Comparison of ENCODE assay signal across 33 cellular contexts in the genomic region with DNA sequence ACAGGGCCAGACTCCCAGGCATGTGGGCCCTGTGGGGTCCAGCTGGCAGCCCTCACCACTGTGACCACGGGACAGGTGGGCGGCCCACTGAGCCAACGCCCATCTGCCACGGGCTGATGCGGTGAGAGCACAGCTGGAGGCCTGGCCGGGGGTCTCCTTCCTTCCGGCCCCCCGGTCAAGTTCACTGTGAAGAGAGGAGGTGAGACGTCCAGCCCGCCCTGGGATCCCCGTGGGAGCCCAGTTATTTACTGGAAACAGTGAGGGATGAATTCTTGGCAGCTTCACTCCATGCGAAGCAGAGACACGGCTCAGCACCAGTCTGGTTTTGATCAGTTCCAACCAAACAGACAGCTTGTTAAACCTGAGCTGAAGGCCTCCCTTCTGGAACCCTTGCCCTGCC. TPM values are rescaled to one million over a fixed set of nuclear protein-coding genes. Genes with fewer than 3 reads are reported as not detected.
"Had no signal": no experiment of that assay in that cellular context is flagged by ENCODE, and none has a peak within 500 bp of the region (broad histone marks: within the 10 kb centered on the region; RNA-seq: fewer than 3 reads in every experiment).

No MANE protein-coding gene starts in this region.

- H3K9me3 ChIP-seq: adrenal gland, gastroesophageal sphincter, psoas muscle, suprapubic skin, tibial artery, upper lobe of right lung had no signal

- H3K4me1 ChIP-seq: adrenal gland, gastroesophageal sphincter, parathyroid adenoma, psoas muscle, suprapubic skin, tibial artery, upper lobe of right lung had no signal

- H3K36me3 ChIP-seq: adrenal gland, cardiac muscle cell, gastroesophageal sphincter, suprapubic skin, tibial artery, upper lobe of right lung had no signal

- H3K4me3 ChIP-seq: adrenal gland, cardiac muscle cell, coronary artery, dorsolateral prefrontal cortex, gastroesophageal sphincter, hepatocyte, psoas muscle, smooth muscle cell, suprapubic skin, tibial artery, upper lobe of right lung had no signal

- H2AFZ ChIP-seq: hepatocyte, parathyroid adenoma had no signal

- DNase-seq: activated CD4-positive, alpha-beta T cell treated with anti-CD3 and anti-CD28 coated beads for 48 hours; activated CD4-positive, alpha-beta T cell treated with anti-CD3 and anti-CD28 coated beads, Interleukin-2, amount 50 U/mL, for 48 hours; activated CD8-positive, alpha-beta memory T cell treated with anti-CD3 and anti-CD28 coated beads for 24 hours; activated effector memory CD4-positive, alpha-beta T cell treated with anti-CD3 and anti-CD28 coated beads, Interleukin-2, amount 50 U/mL, for 16 hours; activated naive CD4-positive, alpha-beta T cell treated with anti-CD3 and anti-CD28 coated beads for 36 hours; activated naive CD8-positive, alpha-beta T cell treated with anti-CD3 and anti-CD28 coated beads for 36 hours; cerebellar nuclear complex; dorsolateral prefrontal cortex; effector memory CD8-positive, alpha-beta T cell; erythroblast; left cardiac atrium; mammary epithelial cell; naive B cell; nephron progenitor cell; psoas muscle; stimulated activated CD4-positive, alpha-beta T cell treated with anti-CD3 and anti-CD28 coated beads, Interleukin-1b, Interleukin-23, amount 100 ng/mL, for 48 hours; stimulated activated CD4-positive, alpha-beta T cell treated with anti-CD3 and anti-CD28 coated beads, Interleukin-4, amount 100 ng/mL, for 4 hours; stimulated activated CD8-positive, alpha-beta memory T cell treated with anti-CD3 and anti-CD28 coated beads, Interleukin-4, amount 100 ng/mL, for 48 hours; stimulated activated naive CD4-positive, alpha-beta T cell; T-helper 9 cell; tibial artery; upper lobe of right lung had no signal

- H3K79me2 ChIP-seq: hepatocyte, parathyroid adenoma had no signal

- H3K4me2 ChIP-seq: hepatocyte, smooth muscle cell had no signal

- ATAC-seq: activated CD4-positive, CD25-positive, alpha-beta regulatory T cell treated with anti-CD3 and anti-CD28 coated beads, Interleukin-2, amount 50 U/mL, for 24 hours; effector memory CD8-positive, alpha-beta T cell; gastroesophageal sphincter; left cardiac atrium; upper lobe of right lung had no signal

- H3K27ac ChIP-seq: adrenal gland, cardiac muscle cell, coronary artery, dorsolateral prefrontal cortex, gastroesophageal sphincter, hepatocyte, parathyroid adenoma, psoas muscle, suprapubic skin, tibial artery, upper lobe of right lung, VCaP had no signal

- H3K9ac ChIP-seq: parathyroid adenoma had no signal

- H3K27me3 ChIP-seq: adrenal gland, cardiac muscle cell, gastroesophageal sphincter, hepatocyte, suprapubic skin, upper lobe of right lung had no signal

RNA-seq across cellular contexts. Expression of gene WNT11, which starts 38.7 kb away (rescaled TPM):
- total RNA-seq: activated naive CD4-positive, alpha-beta T cell treated with anti-CD3 and anti-CD28 coated beads for 36 hours; activated naive CD8-positive, alpha-beta T cell treated with anti-CD3 and anti-CD28 coated beads for 36 hours had no signal
- polyA plus RNA-seq: keratinocyte, mammary epithelial cell had no signal
